Comparison of ENCODE assay signal across 1 cellular context in genomic region chr10:11411926-11412545, GRCh38.
TF ChIP-seq lines count a peak whose summit lies in the region.

No MANE protein-coding gene starts in this region.

TF ChIP-seq in K562, 482 proteins besides CTCF, POLR2A, EP300 and RAD21 (continued from another document):
- TF ChIP-seq, protein P1, sequence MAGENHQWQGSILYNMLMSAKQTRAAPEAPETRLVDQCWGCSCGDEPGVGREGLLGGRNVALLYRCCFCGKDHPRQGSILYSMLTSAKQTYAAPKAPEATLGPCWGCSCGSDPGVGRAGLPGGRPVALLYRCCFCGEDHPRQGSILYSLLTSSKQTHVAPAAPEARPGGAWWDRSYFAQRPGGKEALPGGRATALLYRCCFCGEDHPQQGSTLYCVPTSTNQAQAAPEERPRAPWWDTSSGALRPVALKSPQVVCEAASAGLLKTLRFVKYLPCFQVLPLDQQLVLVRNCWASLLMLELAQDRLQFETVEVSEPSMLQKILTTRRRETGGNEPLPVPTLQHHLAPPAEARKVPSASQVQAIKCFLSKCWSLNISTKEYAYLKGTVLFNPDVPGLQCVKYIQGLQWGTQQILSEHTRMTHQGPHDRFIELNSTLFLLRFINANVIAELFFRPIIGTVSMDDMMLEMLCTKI (IDR thresholded peaks at IDR 0.05; ENCODE audit: partially characterized antibody) = no peak
- TF ChIP-seq SIX5 (IDR thresholded peaks at IDR 0.05; ENCODE audit: borderline replicate concordance in 1 of 2, insufficient read depth in 1 of 2, low read depth in 1 of 2, low read length in 2 of 2) = no peak
- TF ChIP-seq, protein P2, sequence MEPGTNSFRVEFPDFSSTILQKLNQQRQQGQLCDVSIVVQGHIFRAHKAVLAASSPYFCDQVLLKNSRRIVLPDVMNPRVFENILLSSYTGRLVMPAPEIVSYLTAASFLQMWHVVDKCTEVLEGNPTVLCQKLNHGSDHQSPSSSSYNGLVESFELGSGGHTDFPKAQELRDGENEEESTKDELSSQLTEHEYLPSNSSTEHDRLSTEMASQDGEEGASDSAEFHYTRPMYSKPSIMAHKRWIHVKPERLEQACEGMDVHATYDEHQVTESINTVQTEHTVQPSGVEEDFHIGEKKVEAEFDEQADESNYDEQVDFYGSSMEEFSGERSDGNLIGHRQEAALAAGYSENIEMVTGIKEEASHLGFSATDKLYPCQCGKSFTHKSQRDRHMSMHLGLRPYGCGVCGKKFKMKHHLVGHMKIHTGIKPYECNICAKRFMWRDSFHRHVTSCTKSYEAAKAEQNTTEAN (CRISPR knock-in tag; IDR thresholded peaks at IDR 0.05) = no peak
- peak; percentile 42 for TF ChIP-seq SMC3 (conservative IDR thresholded peaks at IDR 0.05; ENCODE audit: insufficient read depth, low read depth, low read length)
